Comparison of ENCODE assay signal across 8 cellular contexts in genomic region chr4:119300388-119301131, GRCh38. TPM values are rescaled to one million over a fixed set of nuclear protein-coding genes. Genes with fewer than 3 reads are reported as not detected.
A peak's percentile ranks its signal among the peaks of the same experiment; 100 is the strongest.
DNase-seq lines count a peak whose midpoint lies in the region; ATAC-seq and TF ChIP-seq lines count a peak whose summit lies in the region.

No MANE protein-coding gene starts in this region.

- H3K79me2 ChIP-seq in HCT116 (ENCODE audit: insufficient read depth, low read length) = peaks cover 26% of the 10 kb centered on the region

- peaks cover 3 to 20% of the 10 kb centered on the region in 2 experiments; a peak in 3 of 4 replicates for H3K4me1 ChIP-seq in HCT116 (ENCODE audit: control insufficient read depth in 1 of 2, insufficient read depth in 2 of 2, low read length in 2 of 2)
- peaks cover 1% of the 10 kb centered on the region for H3K4me1 ChIP-seq in urinary bladder (ENCODE audit: insufficient read depth)

- peak overlapping the region; percentile 85 for H3K4me3 Mint-ChIP-seq in activated naive CD4-positive, alpha-beta T cell treated with anti-CD3 and anti-CD28 coated beads, Interleukin-2, amount 10 ng/mL, durations not matched to agents 7 days and 5 days

- peak overlapping the region; percentile 73 for H3K27ac ChIP-seq in HCT116 (ENCODE audit: low read depth, low read length)
- H3K27ac ChIP-seq in urinary bladder (ENCODE audit: low read depth) = peak overlapping the region; percentile 86

- CTCF ChIA-PET in HCT116 (lab: Charles Lee) = interaction anchor here (0.5 to 2.0 kb wide), 3 partner anchors 42 to 258 kb away, joined by 3 to 7 read pairs (median 6); no protein-coding TSS in a partner anchor
- CTCF ChIA-PET in activated naive CD4-positive, alpha-beta T cell treated with anti-CD3 and anti-CD28 coated beads, Interleukin-2, amount 10 ng/mL, durations not matched to agents 7 days and 5 days (lab: Charles Lee) = interaction anchor here (0.9 to 1.9 kb wide), 4 partner anchors 258 to 770 kb away, joined by 3 to 9 read pairs (median 5); no protein-coding TSS in a partner anchor

- no TSS peak for BruUV-seq in HCT116 (replicated peaks; lab: Mats Ljungman, UMichigan)

- H3K4me2 ChIP-seq in HCT116 (ENCODE audit: low read length) = peak overlapping the region; percentile 86

- no peaks in the 10 kb centered on the region for H3K9me2 ChIP-seq in HCT116 (ENCODE audit: insufficient read depth)

- no peaks in the 10 kb centered on the region for H4K20me1 ChIP-seq in HCT116 (ENCODE audit: insufficient read depth)

- peak; percentile 79 for DNase-seq in GM04504 (ENCODE audit: low read depth)
- peak; percentile 91 for DNase-seq in HCT116 (ENCODE audit: low read depth, low spot score)
- DNase-seq in NCI-H460 (ENCODE audit: extremely low read depth, low read depth) = peak; percentile 81
- DNase-seq in activated naive CD4-positive, alpha-beta T cell treated with anti-CD3 and anti-CD28 coated beads, Interleukin-2, amount 10 ng/mL, durations not matched to agents 7 days and 5 days = peak; percentile 95
- DNase-seq in Right ventricle myocardium inferior (ENCODE audit: missing footprints) = peak; percentile 99
- DNase-seq in posterior vena cava (ENCODE audit: low spot score) = peak; percentile 99
- DNase-seq in NCI-H2081 treated with DMSO at 0.1 percent for 48 hours (lab: John Stamatoyannopoulos, UW) = no peak

- H3K9me3 ChIP-seq in HCT116 (ENCODE audit: control insufficient read depth in 1 of 2, insufficient read depth in 1 of 2, low read depth in 1 of 2, low read length in 2 of 2) = no peaks in the 10 kb centered on the region

- no peak for TF ChIP-seq RAD21 in HCT116 (IDR thresholded peaks at IDR 0.05; ENCODE audit: low read depth)

- TF ChIP-seq CTCF in HCT116 (IDR thresholded peaks at IDR 0.05 in 2 of 3, conservative IDR thresholded peaks at IDR 0.05 in 1 of 3; ENCODE audit: borderline replicate concordance in 1 of 3, insufficient read depth in 1 of 3, low read depth in 2 of 3, low read length in 2 of 3) = peak in 1 of 3 experiments; percentile 15; a peak in 2 of 6 replicates

- no peaks in the 10 kb centered on the region for H3K27me3 ChIP-seq in HCT116 (ENCODE audit: insufficient read depth, low read length)

- H3K9me3 Mint-ChIP-seq in activated naive CD4-positive, alpha-beta T cell treated with anti-CD3 and anti-CD28 coated beads, Interleukin-2, amount 10 ng/mL, durations not matched to agents 7 days and 5 days = no peaks in the 10 kb centered on the region

- peaks cover 38% of the 10 kb centered on the region for H3K4me1 Mint-ChIP-seq in activated naive CD4-positive, alpha-beta T cell treated with anti-CD3 and anti-CD28 coated beads, Interleukin-2, amount 10 ng/mL, durations not matched to agents 7 days and 5 days

- RAD21 ChIA-PET in HCT116 (lab: Charles Lee; ENCODE audit: low non-redundant PET in 1 of 2, low total read pairs in 2 of 2, uncharacterized antibody in 2 of 2, unreplicated experiment in 2 of 2) = no interaction called here

- intact Hi-C loops in HCT116 (cut with micrococcal nuclease) = no loop called here
- intact Hi-C loops in Right ventricle myocardium inferior (cut with DNase I) = no loop called here
- intact Hi-C loops in posterior vena cava (cut with DNase I) = no loop called here

- peaks cover 36% of the 10 kb centered on the region for H3K36me3 Mint-ChIP-seq in activated naive CD4-positive, alpha-beta T cell treated with anti-CD3 and anti-CD28 coated beads, Interleukin-2, amount 10 ng/mL, durations not matched to agents 7 days and 5 days

- H3K36me3 ChIP-seq in HCT116 (ENCODE audit: control insufficient read depth in 1 of 2, insufficient read depth in 2 of 2, low read length in 2 of 2) (peaks cover 8 to 11% of the 10 kb centered on the region in 2 experiments; a peak in 2 of 4 replicates), urinary bladder (ENCODE audit: insufficient read depth) (no peaks in the 10 kb centered on the region)

- POLR2A ChIA-PET in HCT116 (lab: Charles Lee) = interaction anchor here (0.6 to 1.4 kb wide), 4 partner anchors 10 to 260 kb away, joined by 3 to 5 read pairs (median 3); partner anchors contain the start of gene USP53

- under 1% methylated on average over 49 of the region's 49 CpGs for WGBS in urinary bladder

- no peak overlapping the region for H2AFZ ChIP-seq in HCT116 (ENCODE audit: low read depth, low read length, poor library complexity, severe bottlenecking)

- peak; percentile 98 for ATAC-seq in HCT116
- peak; percentile 98 for ATAC-seq in Right ventricle myocardium inferior

- peak overlapping the region; percentile 84 for H3K9ac ChIP-seq in HCT116 (ENCODE audit: low read length)

- peak overlapping the region; percentile 91 to 94 for H3K4me3 ChIP-seq in HCT116 (replicated peaks in 1 of 2; ENCODE audit: low read depth in 1 of 2, low read length in 2 of 2)
- peak overlapping the region; percentile 56 for H3K4me3 ChIP-seq in urinary bladder (ENCODE audit: low read depth, low read length)

- TF ChIP-seq POLR2A in HCT116 (IDR thresholded peaks at IDR 0.05; ENCODE audit: borderline replicate concordance, extremely low read depth, insufficient read depth, insufficient read length) = peak; percentile 85

- peak overlapping the region; percentile 98 for H3K27ac Mint-ChIP-seq in activated naive CD4-positive, alpha-beta T cell treated with anti-CD3 and anti-CD28 coated beads, Interleukin-2, amount 10 ng/mL, durations not matched to agents 7 days and 5 days

- H3K27me3 Mint-ChIP-seq in activated naive CD4-positive, alpha-beta T cell treated with anti-CD3 and anti-CD28 coated beads, Interleukin-2, amount 10 ng/mL, durations not matched to agents 7 days and 5 days = no peaks in the 10 kb centered on the region

TF ChIP-seq in HCT116, 20 proteins besides CTCF, POLR2A, EP300 and RAD21 (continues in another document):
- peak; percentile 53 for TF ChIP-seq YY1 (IDR thresholded peaks at IDR 0.05; ENCODE audit: extremely low read depth, insufficient replicate concordance, low read depth, low read length)
- TF ChIP-seq JUND (IDR thresholded peaks at IDR 0.05) = no peak
- no peak for TF ChIP-seq EZH2phosphoT487 (IDR thresholded peaks at IDR 0.05; ENCODE audit: borderline replicate concordance)
- TF ChIP-seq SIN3A (IDR thresholded peaks at IDR 0.05; ENCODE audit: low read depth) = peak; percentile 84
- TF ChIP-seq SRF (IDR thresholded peaks at IDR 0.05; ENCODE audit: low read depth) = no peak
- TF ChIP-seq EZH2 (IDR thresholded peaks at IDR 0.05) = no peak
- TF ChIP-seq ZBTB33 (IDR thresholded peaks at IDR 0.05; ENCODE audit: extremely low read depth, insufficient replicate concordance, low read length) = no peak
- TF ChIP-seq ATF3 (IDR thresholded peaks at IDR 0.05) = no peak
- no peak; the same call in 1 of the 2 replicates for TF ChIP-seq EGR1 (IDR thresholded peaks at IDR 0.05; ENCODE audit: low read depth)
- TF ChIP-seq MAX (IDR thresholded peaks at IDR 0.05) = peak; percentile 99
- TF ChIP-seq ZNF274 (IDR thresholded peaks at IDR 0.05; ENCODE audit: low read depth, low read length) = no peak
- no peak; the same call in 1 of the 2 replicates for TF ChIP-seq CBX3 (IDR thresholded peaks at IDR 0.05; ENCODE audit: low read depth)
- TF ChIP-seq CEBPB (IDR thresholded peaks at IDR 0.05; ENCODE audit: low read depth) = no peak
- peak; percentile 66 for TF ChIP-seq SP1 (IDR thresholded peaks at IDR 0.05; ENCODE audit: low read depth)
- TF ChIP-seq FOSL1 (IDR thresholded peaks at IDR 0.05; ENCODE audit: low read depth) = no peak
- peak; percentile 49 for TF ChIP-seq ZFX (IDR thresholded peaks at IDR 0.05)
- TF ChIP-seq ELF1 (IDR thresholded peaks at IDR 0.05; ENCODE audit: borderline replicate concordance, low read depth) = no peak
- TF ChIP-seq TCF7L2 (IDR thresholded peaks at IDR 0.05; ENCODE audit: borderline replicate concordance, extremely low read depth, insufficient read depth, insufficient read length) = peak; percentile 94

RNA-seq across cellular contexts. Expression of gene FABP2, which starts 21.4 kb away (rescaled TPM):
- total RNA-seq in HCT116 (2021; ENCODE audit: unreplicated experiment) (not detected), Right ventricle myocardium inferior (not detected), posterior vena cava (not detected), urinary bladder (not detected)
- polyA plus RNA-seq in HCT116 (2012) = not detected in 2 replicates
- total RNA-seq in NCI-H460 (2014; rRNA removed; shearing (Covaris generic)) = not detected in 2 replicates
- polyA plus RNA-seq in NCI-H460 (2014; cell fraction: nucleus; rRNA removed) = not detected in 2 replicates
- not detected for polyA plus RNA-seq in urinary bladder
